In the genomic region with DNA sequence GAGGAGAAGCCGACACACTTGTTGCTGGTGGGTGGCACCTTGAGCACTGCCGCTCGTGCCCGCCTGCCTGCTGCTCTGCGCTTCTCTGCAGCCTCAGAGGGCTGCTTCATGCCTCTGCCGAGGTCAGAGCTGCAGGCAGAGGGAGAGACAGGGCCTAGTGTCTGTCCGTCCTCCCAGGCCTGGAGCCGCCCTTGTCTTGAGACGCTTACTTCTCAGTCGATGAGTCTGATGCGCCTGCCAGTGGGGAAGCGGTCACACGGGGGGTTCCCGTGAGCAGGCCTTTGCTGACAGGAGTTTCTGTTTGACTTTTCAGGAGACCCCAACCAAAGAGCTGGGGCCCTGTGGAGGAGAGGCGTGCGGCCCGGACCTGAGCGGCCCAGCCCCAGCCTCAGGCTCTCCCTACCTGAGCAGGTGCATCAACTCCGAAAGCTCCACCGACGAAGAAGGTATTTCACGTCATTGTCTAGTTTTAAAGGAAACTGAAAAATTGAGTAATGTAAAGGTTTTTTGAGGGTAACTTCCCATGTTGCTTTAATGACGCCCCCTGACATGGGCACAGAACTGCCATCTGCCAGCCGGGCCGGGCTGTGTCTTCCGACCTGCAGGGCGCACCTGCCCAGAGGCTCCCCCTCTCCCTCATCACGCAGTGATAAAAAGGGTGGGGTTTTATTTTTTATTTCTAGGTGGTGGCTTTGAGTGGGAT, we compare ENCODE assay signal across 10 cellular contexts. TPM values are rescaled to one million over a fixed set of nuclear protein-coding genes. Genes with fewer than 3 reads are reported as not detected.
DNase-seq lines count a peak whose midpoint lies in the region; ATAC-seq and TF ChIP-seq lines count a peak whose summit lies in the region.
"Had no signal": no experiment of that assay in that cellular context is flagged by ENCODE, and none has a peak within 500 bp of the region (broad histone marks: within the 10 kb centered on the region; RNA-seq: fewer than 3 reads in every experiment).

No MANE protein-coding gene starts in this region.

- ATAC-seq in activated T-cell treated with anti-CD3 and anti-CD28 coated beads, Interleukin-2, amount 50 U/mL, for 4 hours, result peak; percentile 7 to 20
- ATAC-seq in GM21825 (IDR thresholded peaks at IDR 0.05; ENCODE audit: unreplicated experiment) (peak; percentile 37), WTC11 (no peak)

- H3K36me3 ChIP-seq in Karpas-422 (ENCODE audit: insufficient read depth, low read length) (no peaks in the 10 kb centered on the region), right atrium auricular region (peaks cover 43% of the 10 kb centered on the region)

- peak overlapping the region; percentile 49; the same call in 1 of the 2 replicates for H3K9ac ChIP-seq in Karpas-422 (ENCODE audit: low read length)

- H3K27ac ChIP-seq in Karpas-422 (ENCODE audit: low read length) (no peak overlapping the region), right atrium auricular region (no peak overlapping the region)

- peaks cover 7% of the 10 kb centered on the region for H3K9me3 Mint-ChIP-seq in activated T-cell treated with anti-CD3 and anti-CD28 coated beads, Interleukin-2, amount 50 U/mL, for 4 hours
- no peaks in the 10 kb centered on the region for H3K9me3 Mint-ChIP-seq in stimulated activated naive CD8-positive, alpha-beta T cell treated with anti-CD3 and anti-CD28 coated beads, Interleukin-15, Interleukin-2, amounts not matched to agents 100 ng/mL and 50 ng/mL, for 24 hours
- H3K9me3 Mint-ChIP-seq in WTC11, result no peaks in the 10 kb centered on the region

- no peaks in the 10 kb centered on the region for H3K9me2 ChIP-seq in Karpas-422 (replicated peaks; ENCODE audit: insufficient read depth, low read length)

- H3K9me3 ChIP-seq in Karpas-422 (ENCODE audit: low read length) (no peaks in the 10 kb centered on the region), right atrium auricular region (no peaks in the 10 kb centered on the region)

- H3K4me1 Mint-ChIP-seq in activated T-cell treated with anti-CD3 and anti-CD28 coated beads, Interleukin-2, amount 50 U/mL, for 4 hours (ENCODE audit: low read depth), result peaks cover 51% of the 10 kb centered on the region
- peaks cover 64% of the 10 kb centered on the region for H3K4me1 Mint-ChIP-seq in stimulated activated naive CD8-positive, alpha-beta T cell treated with anti-CD3 and anti-CD28 coated beads, Interleukin-15, Interleukin-2, amounts not matched to agents 100 ng/mL and 50 ng/mL, for 24 hours (ENCODE audit: low read depth)
- H3K4me1 Mint-ChIP-seq in WTC11, result no peaks in the 10 kb centered on the region

- CTCF ChIA-PET in WTC11 (lab: Charles Lee), result interaction anchor here (1.3 to 2.0 kb wide), 2 partner anchors 37 to 182 kb away, joined by 3 to 4 read pairs; no protein-coding TSS in a partner anchor

- POLR2A ChIA-PET in WTC11 (lab: Charles Lee), result no interaction called here

- H3K27ac Mint-ChIP-seq in stimulated activated naive CD8-positive, alpha-beta T cell treated with anti-CD3 and anti-CD28 coated beads, Interleukin-15, Interleukin-2, amounts not matched to agents 100 ng/mL and 50 ng/mL, for 24 hours, result peak overlapping the region; percentile 83
- no peak overlapping the region for H3K27ac Mint-ChIP-seq in WTC11

- no peaks in the 10 kb centered on the region for H3K79me2 ChIP-seq in Karpas-422 (ENCODE audit: low read length)

- H3K27me3 ChIP-seq in Karpas-422 (ENCODE audit: low read length) (no peaks in the 10 kb centered on the region; the same call in 1 of the 2 replicates), right atrium auricular region (no peaks in the 10 kb centered on the region)

- H3K4me3 Mint-ChIP-seq in activated T-cell treated with anti-CD3 and anti-CD28 coated beads, Interleukin-2, amount 50 U/mL, for 4 hours, result peak overlapping the region; percentile 74
- H3K4me3 Mint-ChIP-seq in stimulated activated naive CD8-positive, alpha-beta T cell treated with anti-CD3 and anti-CD28 coated beads, Interleukin-15, Interleukin-2, amounts not matched to agents 100 ng/mL and 50 ng/mL, for 24 hours, result peak overlapping the region; percentile 53
- H3K4me3 Mint-ChIP-seq in WTC11, result no peak overlapping the region

- peaks cover 52% of the 10 kb centered on the region for H4K20me1 ChIP-seq in Karpas-422 (ENCODE audit: insufficient read depth, low read depth, low read length)

- TF ChIP-seq CTCF in right atrium auricular region (IDR thresholded peaks at IDR 0.05) (no peak), WTC11 (IDR thresholded peaks at IDR 0.05) (no peak)

- H3K4me1 ChIP-seq in Karpas-422 (ENCODE audit: low read length) (peaks cover 47% of the 10 kb centered on the region), right atrium auricular region (no peaks in the 10 kb centered on the region)

- H3K4me2 ChIP-seq in Karpas-422 (ENCODE audit: low read depth, low read length, poor library complexity, severe bottlenecking), result peak overlapping the region; percentile 75

- DNase-seq in activated T-cell treated with anti-CD3 and anti-CD28 coated beads, Interleukin-2, amount 50 U/mL, for 4 hours, result no peak
- DNase-seq in activated T-cell treated with anti-CD3 and anti-CD28 coated beads, Interleukin-2, amount 50 U/mL, for 1 hour, result no peak
- DNase-seq in Karpas-422 (no peak), right atrium auricular region (ENCODE audit: low spot score) (no peak), WTC11 (ENCODE audit: low spot score) (no peak), LoVo (ENCODE audit: low spot score) (no peak)
- DNase-seq: central memory CD4-positive, alpha-beta T cell; NCI-H1694 treated with DMSO at 0.1 percent for 48 hours had no signal

- no peak overlapping the region for H2AFZ ChIP-seq in Karpas-422 (ENCODE audit: low read length)

- H3K36me3 Mint-ChIP-seq in activated T-cell treated with anti-CD3 and anti-CD28 coated beads, Interleukin-2, amount 50 U/mL, for 4 hours (ENCODE audit: insufficient read depth), result peaks cover 30% of the 10 kb centered on the region
- H3K36me3 Mint-ChIP-seq in stimulated activated naive CD8-positive, alpha-beta T cell treated with anti-CD3 and anti-CD28 coated beads, Interleukin-15, Interleukin-2, amounts not matched to agents 100 ng/mL and 50 ng/mL, for 24 hours (ENCODE audit: low read depth), result peaks cover 25% of the 10 kb centered on the region
- H3K36me3 Mint-ChIP-seq in WTC11, result peaks cover 15% of the 10 kb centered on the region

- H3K27me3 Mint-ChIP-seq in activated T-cell treated with anti-CD3 and anti-CD28 coated beads, Interleukin-2, amount 50 U/mL, for 4 hours (ENCODE audit: low read depth), result no peaks in the 10 kb centered on the region
- no peaks in the 10 kb centered on the region for H3K27me3 Mint-ChIP-seq in stimulated activated naive CD8-positive, alpha-beta T cell treated with anti-CD3 and anti-CD28 coated beads, Interleukin-15, Interleukin-2, amounts not matched to agents 100 ng/mL and 50 ng/mL, for 24 hours
- H3K27me3 Mint-ChIP-seq in WTC11 (ENCODE audit: low read depth), result no peaks in the 10 kb centered on the region

- H3K4me3 ChIP-seq in Karpas-422 (ENCODE audit: low read length) (peak overlapping the region; percentile 41; the same call in 1 of the 2 replicates), right atrium auricular region (no peak overlapping the region)

TF ChIP-seq in WTC11, 78 proteins besides CTCF, POLR2A, EP300 and RAD21 (continues in another document):
- TF ChIP-seq NR3C1 (CRISPR knock-in tag; conservative IDR thresholded peaks at IDR 0.05; ENCODE audit: low read depth) (no peak), IRF2 (CRISPR knock-in tag; IDR thresholded peaks at IDR 0.05; ENCODE audit: borderline replicate concordance, low read depth) (no peak), ZNF121 (CRISPR knock-in tag; IDR thresholded peaks at IDR 0.05) (no peak), ZNF423 (CRISPR knock-in tag; IDR thresholded peaks at IDR 0.05) (no peak), GRHL2 (CRISPR knock-in tag; IDR thresholded peaks at IDR 0.05; ENCODE audit: insufficient replicate concordance, severe bottlenecking) (no peak), CREB1 (CRISPR knock-in tag; IDR thresholded peaks at IDR 0.05) (no peak), ZMAT4 (CRISPR knock-in tag; IDR thresholded peaks at IDR 0.05) (no peak), E2F4 (CRISPR knock-in tag; IDR thresholded peaks at IDR 0.05; ENCODE audit: borderline replicate concordance, low read depth) (no peak), RORB (CRISPR knock-in tag; IDR thresholded peaks at IDR 0.05) (no peak)

RNA-seq across cellular contexts. Expression of gene BHLHA15, which starts 7.8 kb away (rescaled TPM):
- under 1 TPM in 2 of 3 donors, not detected in 1; 0.52 to 0.69 TPM for total RNA-seq in activated T-cell treated with anti-CD3 and anti-CD28 coated beads, Interleukin-2, amount 50 U/mL, for 4 hours
- not detected in 2 replicates for total RNA-seq in Karpas-422 (2014; rRNA removed; shearing (Covaris generic); ENCODE audit: low replicate concordance)
- under 1 TPM in 1 of 2 donors, not detected in 1; 0.83 TPM for total RNA-seq in right atrium auricular region
- 2.7 to 3.3 TPM (median 2.8 TPM) in 3 replicates for total RNA-seq in WTC11 (2021)

RNA-seq across cellular contexts. Expression of gene TECPR1, which starts 48.6 kb away (rescaled TPM):
- 10 to 100 TPM; 35.1 to 42.8 (median 36.1) TPM for total RNA-seq in activated T-cell treated with anti-CD3 and anti-CD28 coated beads, Interleukin-2, amount 50 U/mL, for 4 hours
- 28.4 and 30.7 TPM in 2 replicates for total RNA-seq in Karpas-422 (2014; rRNA removed; shearing (Covaris generic); ENCODE audit: low replicate concordance)
- total RNA-seq in right atrium auricular region (10 to 100 TPM; 11.5 to 13.9 TPM), WTC11 (2021) (17.6 to 21.5 TPM (median 18.4 TPM) in 3 replicates)
